In the genomic region with DNA sequence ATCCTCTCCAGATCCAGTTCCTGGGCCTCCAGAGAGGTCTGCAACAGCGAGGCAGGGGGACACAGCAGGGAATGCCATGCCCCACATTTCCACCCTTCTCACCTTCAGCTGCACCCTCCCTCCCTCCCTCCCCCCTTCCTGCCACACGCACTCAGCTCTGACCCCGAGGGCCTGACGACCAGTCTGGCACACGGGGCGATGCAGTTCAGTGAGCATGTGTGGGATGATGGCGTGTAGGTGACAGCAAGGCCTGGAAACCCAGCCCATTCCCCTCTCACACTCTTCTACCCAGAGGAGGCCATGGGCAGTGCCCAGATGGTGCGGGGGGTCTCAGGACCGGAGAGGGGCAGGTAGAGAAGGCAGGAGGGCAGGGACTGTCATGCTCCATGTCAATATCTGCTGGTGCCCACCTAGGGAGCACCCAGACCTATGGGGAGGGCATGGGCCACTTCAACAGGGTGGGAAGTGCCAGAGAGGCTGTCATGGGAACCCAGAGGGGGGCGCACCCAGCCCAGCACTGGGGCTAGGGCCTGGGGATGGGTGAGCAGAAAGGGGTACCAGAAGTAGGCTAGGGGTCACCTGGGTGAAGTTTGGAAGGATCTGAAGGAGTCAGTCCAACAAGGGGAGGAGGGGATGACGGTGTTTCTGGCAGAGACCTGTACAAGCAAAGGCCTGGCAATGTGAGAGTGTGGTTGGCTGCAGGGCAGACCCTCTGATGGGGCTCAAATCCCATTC, we compare ENCODE assay signal across 20 cellular contexts. TPM values are rescaled to one million over a fixed set of nuclear protein-coding genes. Genes with fewer than 3 reads are reported as not detected.
"Had no signal": no experiment of that assay in that cellular context is flagged by ENCODE, and none has a peak within 500 bp of the region (broad histone marks: within the 10 kb centered on the region; RNA-seq: fewer than 3 reads in every experiment).

No MANE protein-coding gene starts in this region.

- H3K36me3 ChIP-seq: ascending aorta, prostate gland, thoracic aorta, upper lobe of right lung had no signal

- ATAC-seq: left ventricle myocardium superior; naive thymus-derived CD8-positive, alpha-beta T cell; sciatic nerve; upper lobe of right lung had no signal

- H3K9me3 ChIP-seq: ascending aorta, prostate gland, thoracic aorta, upper lobe of right lung had no signal

- H3K27ac ChIP-seq: ascending aorta, prostate gland, thoracic aorta, upper lobe of right lung, VCaP had no signal

- DNase-seq: activated CD4-positive, alpha-beta T cell treated with anti-CD3 and anti-CD28 coated beads for 1 hour; activated CD4-positive, alpha-beta T cell treated with anti-CD3 and anti-CD28 coated beads, Interleukin-2, amount 50 U/mL, for 4 hours; activated naive CD4-positive, alpha-beta T cell treated with anti-CD3 and anti-CD28 coated beads, Interleukin-2, amount 10 ng/mL, durations not matched to agents 7 days and 5 days; activated T-cell treated with anti-CD3 and anti-CD28 coated beads, Interleukin-2, amount 50 U/mL, for 1 hour; hippocampal formation; left ventricle myocardium superior; naive thymus-derived CD8-positive, alpha-beta T cell; occipital lobe; stimulated activated CD4-positive, alpha-beta T cell treated with anti-CD3 and anti-CD28 coated beads, Interleukin-1b, Interleukin-23, amount 100 ng/mL, for 48 hours; upper lobe of right lung had no signal

- H3K4me1 ChIP-seq: ascending aorta, prostate gland, upper lobe of right lung had no signal

- H3K27me3 ChIP-seq: ascending aorta, upper lobe of right lung had no signal

- H3K4me3 ChIP-seq: ascending aorta, prostate gland, thoracic aorta, upper lobe of right lung had no signal

RNA-seq across cellular contexts. Expression of gene DRC7, which starts 27.3 kb away (rescaled TPM):
- total RNA-seq: ascending aorta; bronchial epithelial cell; glomerular endothelial cell; left ventricle myocardium superior; naive thymus-derived CD8-positive, alpha-beta T cell; sciatic nerve; T-helper 1 cell treated with Interleukin-12 subunit alpha and Interleukin-12 subunit beta and Interleukin-4 antibody, amounts not matched to agents 30 ng/mL and 1 ng/mL, for 36 hours; thoracic aorta; upper lobe of right lung had no signal
- polyA plus RNA-seq: esophagus; keratinocyte; naive thymus-derived CD8-positive, alpha-beta T cell had no signal

RNA-seq across cellular contexts. Expression of gene ADGRG3, which starts 53.8 kb away (rescaled TPM):
- total RNA-seq: ascending aorta; bronchial epithelial cell; naive thymus-derived CD8-positive, alpha-beta T cell; prostate gland; T-helper 1 cell treated with Interleukin-12 subunit alpha and Interleukin-12 subunit beta and Interleukin-4 antibody, amounts not matched to agents 30 ng/mL and 1 ng/mL, for 36 hours had no signal
- polyA plus RNA-seq: keratinocyte; naive thymus-derived CD8-positive, alpha-beta T cell had no signal
